ENCODE assay signal across 6 cellular contexts in the genomic region with DNA sequence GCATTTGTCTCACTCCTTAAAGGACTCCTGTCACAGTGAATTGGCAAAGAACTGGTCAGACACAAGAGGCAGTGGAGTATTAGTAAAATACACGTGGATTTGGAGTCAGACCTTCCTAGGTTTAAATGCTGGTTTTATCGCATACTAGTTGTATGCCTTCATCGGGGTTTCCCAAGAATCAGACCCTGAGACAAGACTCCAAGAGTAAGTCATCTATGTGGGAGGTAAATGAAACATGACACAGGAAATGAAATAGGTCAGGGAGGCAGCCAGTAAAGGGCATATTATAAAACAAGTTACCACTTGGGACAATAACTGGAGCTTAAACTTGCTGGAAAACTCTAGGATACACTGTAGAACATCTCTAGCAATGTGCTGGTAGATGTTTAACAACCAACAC. TPM values are rescaled to one million over a fixed set of nuclear protein-coding genes. Genes with fewer than 3 reads are reported as not detected.
"Had no signal": no experiment of that assay in that cellular context is flagged by ENCODE, and none has a peak within 500 bp of the region (broad histone marks: within the 10 kb centered on the region; RNA-seq: fewer than 3 reads in every experiment).

No MANE protein-coding gene starts in this region.

RNA-seq across cellular contexts. Expression of a gene that starts 59.8 kb away (rescaled TPM):
- total RNA-seq: PC-3, PC-9, Right ventricle myocardium superior, RPMI7951, SJSA1, SK-MEL-5 had no signal
